21 cellular contexts compared by ENCODE assay signal in the genomic region with DNA sequence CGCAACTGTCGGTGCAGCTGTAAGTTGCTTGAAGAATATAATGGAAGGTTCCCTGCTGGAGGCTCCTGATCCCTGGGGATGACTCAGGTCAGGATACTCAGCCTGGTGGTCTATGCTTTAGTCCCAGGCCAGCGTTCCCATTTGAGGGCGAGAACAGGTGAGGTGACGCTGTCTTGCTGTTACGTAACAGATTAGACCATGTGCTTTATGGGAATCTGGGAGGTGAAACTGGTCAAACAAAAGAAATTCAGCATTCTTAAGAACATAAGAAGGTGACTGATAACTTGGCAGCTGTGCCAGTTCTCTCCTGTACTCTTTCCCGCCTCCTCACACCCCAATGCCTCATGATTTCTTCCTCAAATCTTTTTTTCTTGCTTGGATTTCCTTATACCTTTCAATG. TPM values are rescaled to one million over a fixed set of nuclear protein-coding genes. Genes with fewer than 3 reads are reported as not detected.
DNase-seq lines count a peak whose midpoint lies in the region; ATAC-seq and TF ChIP-seq lines count a peak whose summit lies in the region.
"Had no signal": no experiment of that assay in that cellular context is flagged by ENCODE, and none has a peak within 500 bp of the region (broad histone marks: within the 10 kb centered on the region; RNA-seq: fewer than 3 reads in every experiment).

CXCL17 (minus strand) TSS at position 114 of the 400 bp plus-strand sequence. CDS start 114 bp downstream, outside the sequence.

- H3K27ac ChIP-seq in 22Rv1 (peak within 1 kb of the TSS; percentile 25; the same call in 1 of the 2 replicates), caudate nucleus (ENCODE audit: low read depth, low read length) (peak within 1 kb of the TSS; percentile 66), lung (ENCODE audit: low read depth in 1 of 2, low read length in 1 of 2) (peak within 1 kb of the TSS in 1 of 2 donors; percentile 82)
- H3K27ac ChIP-seq in CD4-positive, alpha-beta T cell (ENCODE audit: low read depth, low read length), result no peak within 1 kb of the TSS
- H3K27ac ChIP-seq: heart right ventricle had no signal

- no peak within 1 kb of the TSS for H3K4me3 Mint-ChIP-seq in CD4-positive, alpha-beta T cell
- H3K4me3 Mint-ChIP-seq: activated T-helper 1 cell treated with anti-CD3 and anti-CD28 coated beads, Interleukin-12 subunit alpha, Interleukin-12 subunit beta, Interleukin-2, Interleukin-4 antibody, amounts not matched to agents 30 ng/mL and 10 ng/mL and 1 ng/mL, durations not matched to agents 14 hours and 24 hours and 36 hours had no signal

- H3K9me3 ChIP-seq in Loucy (ENCODE audit: insufficient read depth, low read depth, low read length) (no peaks in the 10 kb centered on the region), lung (ENCODE audit: control insufficient read depth in 2 of 2, insufficient read depth in 1 of 2, low read length in 1 of 2) (no peaks in the 10 kb centered on the region)
- H3K9me3 ChIP-seq in CD4-positive, alpha-beta T cell (ENCODE audit: control insufficient read depth, low read length), result no peaks in the 10 kb centered on the region
- H3K9me3 ChIP-seq: heart right ventricle had no signal

- H3K27me3 ChIP-seq in Loucy (ENCODE audit: insufficient read depth, low read length, poor library complexity, severe bottlenecking) (no peaks in the 10 kb centered on the region), lung (ENCODE audit: control insufficient read depth, insufficient read depth) (no peaks in the 10 kb centered on the region)
- no peaks in the 10 kb centered on the region for H3K27me3 ChIP-seq in CD4-positive, alpha-beta T cell (ENCODE audit: control insufficient read depth, insufficient read depth, low read length)
- H3K27me3 ChIP-seq: heart right ventricle had no signal

- no peaks in the 10 kb centered on the region for H3K27me3 Mint-ChIP-seq in CD4-positive, alpha-beta T cell

- H3K27ac Mint-ChIP-seq in CD4-positive, alpha-beta T cell, result no peak within 1 kb of the TSS
- H3K27ac Mint-ChIP-seq in activated naive CD4-positive, alpha-beta T cell treated with anti-CD3 and anti-CD28 coated beads, Interleukin-2, amount 50 U/mL, for 72 hours, result peak within 1 kb of the TSS in 1 of 2 donors; percentile 31
- H3K27ac Mint-ChIP-seq: activated T-helper 1 cell treated with anti-CD3 and anti-CD28 coated beads, Interleukin-12 subunit alpha, Interleukin-12 subunit beta, Interleukin-2, Interleukin-4 antibody, amounts not matched to agents 30 ng/mL and 10 ng/mL and 1 ng/mL, durations not matched to agents 14 hours and 24 hours and 36 hours had no signal

- ATAC-seq in lung (ENCODE audit: insufficient read depth, low FRiP score) (peak; percentile 45), HG03135 (IDR thresholded peaks at IDR 0.05; ENCODE audit: unreplicated experiment) (no peak), GM21526 (IDR thresholded peaks at IDR 0.05; ENCODE audit: low FRiP score, unreplicated experiment) (no peak)
- ATAC-seq in CD4-positive, alpha-beta T cell (ENCODE audit: poor library complexity), result no peak
- no peak for ATAC-seq in activated naive CD4-positive, alpha-beta T cell treated with anti-CD3 and anti-CD28 coated beads, Interleukin-2, amount 50 U/mL, for 72 hours
- ATAC-seq: activated CD4-positive, CD25-positive, alpha-beta regulatory T cell treated with anti-CD3 and anti-CD28 coated beads, Interleukin-2, amount 50 U/mL, for 24 hours; heart right ventricle; SK-N-SH treated with all-trans-retinoic acid at 6 μM for 48 hours had no signal

- no peak within 1 kb of the TSS for H2AFZ ChIP-seq in Loucy (ENCODE audit: low read length)

- CTCF ChIA-PET in CD4-positive, alpha-beta T cell (lab: Charles Lee), result no interaction called here

- peak in 3 of 61 donors; percentile 36 to 53 (median 46) for DNase-seq in caudate nucleus (lab: John Stamatoyannopoulos, UW)
- peak; percentile 70 for DNase-seq in lung (ENCODE audit: low spot score)
- DNase-seq in CD4-positive, alpha-beta T cell, result no peak
- DNase-seq in activated naive CD4-positive, alpha-beta T cell treated with anti-CD3 and anti-CD28 coated beads, Interleukin-2, amount 50 U/mL, for 72 hours (ENCODE audit: low spot score in 2 of 2), result no peak
- DNase-seq: GOT3; heart right ventricle; NCI-H1048; NCI-H2107; stimulated activated CD4-positive, alpha-beta T cell treated with anti-CD3 and anti-CD28 coated beads, Interleukin-12 subunit alpha, Interleukin-12 subunit beta, amount 100 ng/mL, for 4 hours; T1000 had no signal

- WGBS in lung, 2 donors, result 68 to 69% methylated on average over 7 of the region's 7 CpGs

- H3K4me1 Mint-ChIP-seq in CD4-positive, alpha-beta T cell (ENCODE audit: low read depth), result peaks cover 46% of the 10 kb centered on the region

- no peaks in the 10 kb centered on the region for H3K36me3 Mint-ChIP-seq in CD4-positive, alpha-beta T cell (ENCODE audit: low read depth)
- no peaks in the 10 kb centered on the region for H3K36me3 Mint-ChIP-seq in activated naive CD4-positive, alpha-beta T cell treated with anti-CD3 and anti-CD28 coated beads, Interleukin-2, amount 50 U/mL, for 72 hours

- no peaks in the 10 kb centered on the region for H3K79me2 ChIP-seq in Loucy (ENCODE audit: insufficient read depth, low read length)

- POLR2A ChIA-PET in CD4-positive, alpha-beta T cell (lab: Charles Lee), result no interaction called here

- H3K9me2 ChIP-seq in Loucy (replicated peaks; ENCODE audit: low read depth, low read length), result no peaks in the 10 kb centered on the region

- H3K4me3 ChIP-seq in Loucy (ENCODE audit: low read length, poor library complexity, severe bottlenecking) (no peak within 1 kb of the TSS), lung (peak within 1 kb of the TSS; percentile 5)
- H3K4me3 ChIP-seq: heart right ventricle had no signal

- TF ChIP-seq CTCF in 22Rv1 (IDR thresholded peaks at IDR 0.05) (no peak), Loucy (conservative IDR thresholded peaks at IDR 0.05; ENCODE audit: low read length) (no peak), lung (IDR thresholded peaks at IDR 0.05; ENCODE audit: control extremely low read depth, extremely low read depth) (no peak)
- TF ChIP-seq CTCF in CD4-positive, alpha-beta T cell (IDR thresholded peaks at IDR 0.05), result no peak

- H3F3A ChIP-seq in Loucy (ENCODE audit: low read depth), result no peaks in the 10 kb centered on the region

- H3K9me3 Mint-ChIP-seq in CD4-positive, alpha-beta T cell, result no peaks in the 10 kb centered on the region
- no peaks in the 10 kb centered on the region for H3K9me3 Mint-ChIP-seq in activated naive CD4-positive, alpha-beta T cell treated with anti-CD3 and anti-CD28 coated beads, Interleukin-2, amount 50 U/mL, for 72 hours
- H3K9me3 Mint-ChIP-seq: activated T-helper 1 cell treated with anti-CD3 and anti-CD28 coated beads, Interleukin-12 subunit alpha, Interleukin-12 subunit beta, Interleukin-2, Interleukin-4 antibody, amounts not matched to agents 30 ng/mL and 10 ng/mL and 1 ng/mL, durations not matched to agents 14 hours and 24 hours and 36 hours had no signal

- peak within 1 kb of the TSS; percentile 66 for H3K4me2 ChIP-seq in Loucy (ENCODE audit: low read depth, low read length, poor library complexity, severe bottlenecking)

- H3K36me3 ChIP-seq in Loucy (ENCODE audit: insufficient read depth, low read length) (no peaks in the 10 kb centered on the region), lung (ENCODE audit: control insufficient read depth in 2 of 2, insufficient read depth in 2 of 2, low read length in 2 of 2) (no peaks in the 10 kb centered on the region)
- H3K36me3 ChIP-seq: heart right ventricle had no signal

- H4K20me1 ChIP-seq in Loucy (ENCODE audit: insufficient read depth, low read length, poor library complexity, severe bottlenecking), result no peaks in the 10 kb centered on the region

- H3K4me1 ChIP-seq in Loucy (ENCODE audit: insufficient read depth, low read length, poor library complexity, severe bottlenecking) (peaks cover 22% of the 10 kb centered on the region), lung (ENCODE audit: control insufficient read depth in 2 of 2, insufficient read depth in 2 of 2, low read length in 2 of 2) (no peaks in the 10 kb centered on the region)

- intact Hi-C loops in CD4-positive, alpha-beta T cell (cut with DNase I, micrococcal nuclease), result no loop called here

- H3K9ac ChIP-seq in Loucy (ENCODE audit: low read depth, low read length, poor library complexity, severe bottlenecking), result peak within 1 kb of the TSS; percentile 43

RNA-seq across cellular contexts. Expression of gene CXCL17, which starts in this region (rescaled TPM):
- total RNA-seq in lung, result 100 to 1,000 TPM in 1 of 2 donors, 10 to 100 TPM in 1; 98.9 to 154 TPM
- 100 to 1,000 TPM; 289 to 688 TPM for polyA plus RNA-seq in lung
- not detected for total RNA-seq in CD4-positive, alpha-beta T cell
- total RNA-seq in activated naive CD4-positive, alpha-beta T cell treated with anti-CD3 and anti-CD28 coated beads, Interleukin-2, amount 50 U/mL, for 72 hours, result not detected
- total RNA-seq: activated CD8-positive, alpha-beta memory T cell treated with anti-CD3 and anti-CD28 coated beads for 36 hours; activated T-helper 1 cell treated with anti-CD3 and anti-CD28 coated beads, Interleukin-12 subunit alpha, Interleukin-12 subunit beta, Interleukin-2, Interleukin-4 antibody, amounts not matched to agents 30 ng/mL and 10 ng/mL and 1 ng/mL, durations not matched to agents 14 hours and 24 hours and 36 hours; cardiac septum; heart right ventricle; pulmonary artery endothelial cell had no signal
- polyA plus RNA-seq: neural cell had no signal

Comparison
In these comparisons a context has a peak if more than half of its experiments do, and no peak if none do; other contexts are left out.
1. RNA of gene CXCL17 (total RNA-seq): 98.9 to 154 TPM in lung; not detected in CD4-positive, alpha-beta T cell and not detected in activated naive CD4-positive, alpha-beta T cell treated with anti-CD3 and anti-CD28 coated beads, Interleukin-2, amount 50 U/mL, for 72 hours; every median in the first group is over 10 times any median in the second.